ENCODE assay signal across 1 cellular context in genomic region chr11:56663386-56663785, GRCh38.
TF ChIP-seq lines count a peak whose summit lies in the region.

Gene OR5AR1 (plus strand): TSS chr11:56663686. CDS start chr11:56663686, 0 bp downstream.

TF ChIP-seq in H1, 55 proteins besides CTCF, POLR2A, EP300 and RAD21:
- TF ChIP-seq SAP30 (IDR thresholded peaks at IDR 0.05; ENCODE audit: insufficient read depth, insufficient replicate concordance, low read length) (no peak), BRCA1 (IDR thresholded peaks at IDR 0.05; ENCODE audit: low read depth, low read length) (no peak), GABPA (IDR thresholded peaks at IDR 0.05; ENCODE audit: borderline replicate concordance, insufficient read depth, low read length) (no peak), ATF2 (IDR thresholded peaks at IDR 0.05; ENCODE audit: low read length) (no peak), KDM5A (IDR thresholded peaks at IDR 0.05; ENCODE audit: low read length) (no peak), TBP (IDR thresholded peaks at IDR 0.05; ENCODE audit: low read depth, low read length) (no peak), PHF8 (conservative IDR thresholded peaks at IDR 0.05; ENCODE audit: low read depth, low read length) (no peak), SIRT6 (IDR thresholded peaks at IDR 0.05; ENCODE audit: low read length) (no peak), CHD7 (IDR thresholded peaks at IDR 0.05; ENCODE audit: insufficient replicate concordance, low read length) (no peak), POU5F1 (IDR thresholded peaks at IDR 0.05; ENCODE audit: low read depth, low read length) (no peak), TAF1 (IDR thresholded peaks at IDR 0.05; ENCODE audit: low read depth, low read length) (no peak), SP2 (IDR thresholded peaks at IDR 0.05; ENCODE audit: low read length) (no peak), SP1 (IDR thresholded peaks at IDR 0.05; ENCODE audit: low read depth, low read length) (no peak), TEAD4 (IDR thresholded peaks at IDR 0.05; ENCODE audit: low read depth, low read length) (no peak), CHD1 (IDR thresholded peaks at IDR 0.05; ENCODE audit: low read depth, low read length) (no peak), SIX5 (IDR thresholded peaks at IDR 0.05; ENCODE audit: low read depth, low read length) (no peak), CREB1 (IDR thresholded peaks at IDR 0.05) (no peak)
- TF ChIP-seq, protein P1, sequence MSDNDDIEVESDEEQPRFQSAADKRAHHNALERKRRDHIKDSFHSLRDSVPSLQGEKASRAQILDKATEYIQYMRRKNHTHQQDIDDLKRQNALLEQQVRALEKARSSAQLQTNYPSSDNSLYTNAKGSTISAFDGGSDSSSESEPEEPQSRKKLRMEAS (IDR thresholded peaks at IDR 0.05), result no peak
- TF ChIP-seq, protein P2, sequence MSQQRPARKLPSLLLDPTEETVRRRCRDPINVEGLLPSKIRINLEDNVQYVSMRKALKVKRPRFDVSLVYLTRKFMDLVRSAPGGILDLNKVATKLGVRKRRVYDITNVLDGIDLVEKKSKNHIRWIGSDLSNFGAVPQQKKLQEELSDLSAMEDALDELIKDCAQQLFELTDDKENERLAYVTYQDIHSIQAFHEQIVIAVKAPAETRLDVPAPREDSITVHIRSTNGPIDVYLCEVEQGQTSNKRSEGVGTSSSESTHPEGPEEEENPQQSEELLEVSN (IDR thresholded peaks at IDR 0.05), result no peak
